2 cellular contexts compared by ENCODE assay signal in genomic region chr7:44965937-44966730, GRCh38.
TF ChIP-seq lines count a peak whose summit lies in the region.

No MANE protein-coding gene starts in this region.

TF ChIP-seq in SK-N-SH, 30 proteins besides CTCF, POLR2A, EP300 and RAD21:
- TF ChIP-seq RXRA (IDR thresholded peaks at IDR 0.05; ENCODE audit: borderline replicate concordance, low read depth), result no peak
- no peak for TF ChIP-seq NRF1 (IDR thresholded peaks at IDR 0.05; ENCODE audit: low read depth, low read length)
- TF ChIP-seq TAF1 (IDR thresholded peaks at IDR 0.05; ENCODE audit: borderline replicate concordance, low read depth, low read length), result no peak
- no peak for TF ChIP-seq MEF2A (IDR thresholded peaks at IDR 0.05; ENCODE audit: borderline replicate concordance, low read depth)
- no peak for TF ChIP-seq FOXM1 (IDR thresholded peaks at IDR 0.05; ENCODE audit: low read depth)
- no peak for TF ChIP-seq ELF1 (IDR thresholded peaks at IDR 0.05)
- TF ChIP-seq REST (IDR thresholded peaks at IDR 0.05; ENCODE audit: low read depth, low read length), result no peak
- no peak for TF ChIP-seq FOSL2 (IDR thresholded peaks at IDR 0.05; ENCODE audit: borderline replicate concordance, low read depth)
- TF ChIP-seq MXI1 (IDR thresholded peaks at IDR 0.05; ENCODE audit: low read depth, low read length), result no peak
- no peak for TF ChIP-seq TEAD4 (IDR thresholded peaks at IDR 0.05; ENCODE audit: borderline replicate concordance, insufficient read depth)
- TF ChIP-seq RCOR1 (IDR thresholded peaks at IDR 0.05; ENCODE audit: low read length), result no peak
- no peak for TF ChIP-seq RFX5 (IDR thresholded peaks at IDR 0.05; ENCODE audit: low read length)
- no peak for TF ChIP-seq SMC3 (IDR thresholded peaks at IDR 0.05; ENCODE audit: low read depth, low read length)

TF ChIP-seq in SK-N-SH treated with all-trans-retinoic acid at 6 μM for 48 hours, 23 proteins besides CTCF, POLR2A, EP300 and RAD21:
- TF ChIP-seq CREB5 (CRISPR knock-in tag; IDR thresholded peaks at IDR 0.05; ENCODE audit: low read depth), result no peak
- no peak for TF ChIP-seq OSR1 (CRISPR knock-in tag; IDR thresholded peaks at IDR 0.05)
- TF ChIP-seq TOX (CRISPR knock-in tag; IDR thresholded peaks at IDR 0.05; ENCODE audit: borderline replicate concordance), result no peak
- no peak for TF ChIP-seq TSHZ2 (CRISPR knock-in tag; IDR thresholded peaks at IDR 0.05)
- TF ChIP-seq ZC3H10 (CRISPR knock-in tag; IDR thresholded peaks at IDR 0.05), result no peak
- no peak for TF ChIP-seq ISL1 (CRISPR knock-in tag; IDR thresholded peaks at IDR 0.05)
- no peak for TF ChIP-seq RARB (CRISPR knock-in tag; IDR thresholded peaks at IDR 0.05)
- TF ChIP-seq ARNTL (CRISPR knock-in tag; IDR thresholded peaks at IDR 0.05; ENCODE audit: borderline replicate concordance, low read depth), result no peak
- no peak for TF ChIP-seq ZFP30 (CRISPR knock-in tag; IDR thresholded peaks at IDR 0.05)
- no peak for TF ChIP-seq CSRNP3 (CRISPR knock-in tag; IDR thresholded peaks at IDR 0.05)
